ENCODE assay signal across 8 cellular contexts in genomic region chr3:71658131-71658530, GRCh38.
A peak's percentile ranks its signal among the peaks of the same experiment; 100 is the strongest.
DNase-seq lines count a peak whose midpoint lies in the region; ATAC-seq and TF ChIP-seq lines count a peak whose summit lies in the region.

No MANE protein-coding gene starts in this region.

- H3K9me3 Mint-ChIP-seq in progenitor cell of endocrine pancreas (ENCODE audit: low read depth) = no peaks in the 10 kb centered on the region

- H3K4me3 Mint-ChIP-seq in progenitor cell of endocrine pancreas (ENCODE audit: low read depth) = no peak overlapping the region

- H3K27me3 Mint-ChIP-seq in progenitor cell of endocrine pancreas = peaks cover 24% of the 10 kb centered on the region

- DNase-seq in DMS 273 treated with DMSO at 0.1 percent for 48 hours (lab: John Stamatoyannopoulos, UW) = peak; percentile 15
- peak; percentile 93 for DNase-seq in NCI-H226
- DNase-seq in omental fat pad (ENCODE audit: low spot score) = peak; percentile 53
- DNase-seq in amniotic stem cell (lab: John Stamatoyannopoulos, UW) = no peak
- no peak for DNase-seq in progenitor cell of endocrine pancreas (ENCODE audit: low spot score, unreplicated experiment)

- ATAC-seq in esophagus mucosa = peak; percentile 87
- peak; percentile 82 for ATAC-seq in omental fat pad (ENCODE audit: low FRiP score)
- no peak for ATAC-seq in HG02571 (IDR thresholded peaks at IDR 0.05; ENCODE audit: unreplicated experiment)
- ATAC-seq in HG03565 (IDR thresholded peaks at IDR 0.05; ENCODE audit: unreplicated experiment) = no peak

- no peak for TF ChIP-seq CTCF in omental fat pad (IDR thresholded peaks at IDR 0.05)
- TF ChIP-seq CTCF in progenitor cell of endocrine pancreas (IDR thresholded peaks at IDR 0.05; ENCODE audit: unreplicated experiment) = no peak

- H3K4me1 Mint-ChIP-seq in progenitor cell of endocrine pancreas (ENCODE audit: low read depth) = peaks cover 16% of the 10 kb centered on the region

- H3K27ac Mint-ChIP-seq in progenitor cell of endocrine pancreas = no peak overlapping the region

- no peaks in the 10 kb centered on the region for H3K36me3 Mint-ChIP-seq in progenitor cell of endocrine pancreas (ENCODE audit: insufficient read depth)

Comparison
In these comparisons a context has a peak if more than half of its experiments do, and no peak if none do; other contexts are left out.
1. DNase-seq: peak in DMS 273 treated with DMSO at 0.1 percent for 48 hours (single experiment), NCI-H226 (single experiment) and omental fat pad (single experiment); none in amniotic stem cell (single experiment) and progenitor cell of endocrine pancreas (single experiment).
2. ATAC-seq: peak in esophagus mucosa (single experiment) and omental fat pad (single experiment); none in HG02571 (single experiment) and HG03565 (single experiment).